ENCODE assay signal across 14 cellular contexts in genomic region chr3:11716576-11717250, GRCh38.
DNase-seq lines count a peak whose midpoint lies in the region; ATAC-seq, FAIRE-seq and TF ChIP-seq lines count a peak whose summit lies in the region.
"Had no signal": no experiment of that assay in that cellular context is flagged by ENCODE, and none has a peak within 500 bp of the region (broad histone marks: within the 10 kb centered on the region; RNA-seq: fewer than 3 reads in every experiment).

No MANE protein-coding gene starts in this region.

- TF ChIP-seq CTCF in A549 (IDR thresholded peaks at IDR 0.05) (no peak), neural crest cell (conservative IDR thresholded peaks at IDR 0.05) (no peak)

- no peak for TF ChIP-seq EP300 in A549 (IDR thresholded peaks at IDR 0.05)

- peak overlapping the region; percentile 88; the same call in 2 of the 3 replicates for H3K4me2 ChIP-seq in A549

- no peak overlapping the region for H3K27ac ChIP-seq in A549

- H3K4me1 ChIP-seq in A549 = peaks cover 25% of the 10 kb centered on the region

- no peaks in the 10 kb centered on the region for H3K9me3 ChIP-seq in A549

- CTCF ChIA-PET in A549 (lab: Yijun Ruan, JAX) = interaction anchor here (0.6 to 1.8 kb wide), 3 partner anchors 10 to 803 kb away, joined by 3 to 5 read pairs (median 4); no protein-coding TSS in a partner anchor

- peaks cover 18% of the 10 kb centered on the region for H3K4me1 Mint-ChIP-seq in neural crest cell

- no peak for TF ChIP-seq POLR2A in A549 (IDR thresholded peaks at IDR 0.05; ENCODE audit: low read length)

- no peak for DNase-seq in A549 (ENCODE audit: low read depth in 1 of 2, low spot score in 1 of 2)
- DNase-seq in NAMALWA (ENCODE audit: low spot score) = peak; percentile 13
- DNase-seq in dermis blood vessel endothelial cell = peak; percentile 8
- no peak for DNase-seq in neural crest cell (ENCODE audit: low read depth, low spot score)
- no peak for DNase-seq in putamen (ENCODE audit: low spot score)
- DNase-seq in OCI-M2 (lab: John Stamatoyannopoulos, UW; ENCODE audit: unreplicated experiment) = no peak
- DNase-seq in NCI-H146 treated with DMSO at 0.1 percent for 48 hours (lab: John Stamatoyannopoulos, UW; ENCODE audit: unreplicated experiment) = no peak
- no peak for DNase-seq in activated effector memory CD4-positive, alpha-beta T cell treated with anti-CD3 and anti-CD28 coated beads, Interleukin-2, amount 50 U/mL, for 16 hours
- DNase-seq: activated B cell treated with CpG ODN at 0.5 μM for 24 hours; DMS79 treated with DMSO at 0.1 percent for 48 hours; stimulated activated CD4-positive, alpha-beta T cell treated with anti-CD3 and anti-CD28 coated beads, Interleukin-4, amount 100 ng/mL, for 1 hour had no signal

- no peak overlapping the region for H3K27ac Mint-ChIP-seq in neural crest cell (ENCODE audit: unreplicated experiment)
- H3K27ac Mint-ChIP-seq: activated B cell treated with CpG ODN at 0.5 μM for 24 hours had no signal

- WGBS in A549 (ENCODE audit: missing lambda C conversion rate) = 77% methylated on average over 6 of the region's 6 CpGs

- no peak for TF ChIP-seq RAD21 in A549 (conservative IDR thresholded peaks at IDR 0.05 in 1 of 2, IDR thresholded peaks at IDR 0.05 in 1 of 2)

- H3K4me3 Mint-ChIP-seq in neural crest cell = peak overlapping the region; percentile 57
- H3K4me3 Mint-ChIP-seq: activated B cell treated with CpG ODN at 0.5 μM for 24 hours; central memory CD8-positive, alpha-beta T cell had no signal

- H3K36me3 Mint-ChIP-seq in neural crest cell (ENCODE audit: low read depth) = no peaks in the 10 kb centered on the region

- ATAC-seq in A549 = no peak
- ATAC-seq: left lobe of liver had no signal

- no peak overlapping the region for H3K4me3 ChIP-seq in A549

- FAIRE-seq in A549 (lab: Jason Lieb, UNC) = no peak
- FAIRE-seq: frontal cortex had no signal

- POLR2A ChIA-PET in A549 (lab: Yijun Ruan, JAX) = interaction anchor here (0.7 kb wide), 1 partner anchor 49 kb away, joined by 4 read pairs; no protein-coding TSS in a partner anchor

- no peaks in the 10 kb centered on the region for H3K9me3 Mint-ChIP-seq in neural crest cell
- H3K9me3 Mint-ChIP-seq: activated B cell treated with CpG ODN at 0.5 μM for 24 hours; central memory CD8-positive, alpha-beta T cell had no signal

- peaks cover 27% of the 10 kb centered on the region for H3K27me3 Mint-ChIP-seq in neural crest cell (ENCODE audit: low read depth)
- H3K27me3 Mint-ChIP-seq: activated B cell treated with CpG ODN at 0.5 μM for 24 hours; central memory CD8-positive, alpha-beta T cell had no signal

TF ChIP-seq in A549, 52 proteins besides CTCF, POLR2A, EP300 and RAD21:
- TF ChIP-seq RCOR1 (IDR thresholded peaks at IDR 0.05; ENCODE audit: low read depth, low read length) (no peak), HOXB13 (CRISPR knock-in tag; IDR thresholded peaks at IDR 0.05; ENCODE audit: low read depth) (no peak), BHLHE40 (IDR thresholded peaks at IDR 0.05; ENCODE audit: low read depth, low read length) (no peak), PBX3 (IDR thresholded peaks at IDR 0.05) (no peak), PHF8 (IDR thresholded peaks at IDR 0.05; ENCODE audit: borderline replicate concordance, low read depth) (no peak), FOSB (CRISPR knock-in tag; IDR thresholded peaks at IDR 0.05) (no peak), MAFK (IDR thresholded peaks at IDR 0.05; ENCODE audit: partially characterized antibody) (no peak), RFX5 (IDR thresholded peaks at IDR 0.05) (no peak), FOSL2 (IDR thresholded peaks at IDR 0.05) (no peak), FOSL2 (CRISPR knock-in tag; IDR thresholded peaks at IDR 0.05) (no peak), ZFP36 (IDR thresholded peaks at IDR 0.05; ENCODE audit: borderline replicate concordance, partially characterized antibody) (no peak), ZSCAN20 (CRISPR knock-in tag; IDR thresholded peaks at IDR 0.05) (no peak), REST (IDR thresholded peaks at IDR 0.05) (no peak), HMGXB4 (CRISPR knock-in tag; IDR thresholded peaks at IDR 0.05; ENCODE audit: borderline replicate concordance) (no peak), HES2 (IDR thresholded peaks at IDR 0.05) (no peak), BCL3 (IDR thresholded peaks at IDR 0.05) (no peak), EHMT2 (IDR thresholded peaks at IDR 0.05; ENCODE audit: low read depth) (no peak), HEYL (CRISPR knock-in tag; IDR thresholded peaks at IDR 0.05) (no peak)

Comparison
In these comparisons a context has a peak if more than half of its experiments do, and no peak if none do; other contexts are left out.
1. DNase-seq: peak in NAMALWA (single experiment) and dermis blood vessel endothelial cell (single experiment); none in A549 (0 of 2), neural crest cell (single experiment), putamen (single experiment), OCI-M2 (single experiment), NCI-H146 treated with DMSO at 0.1 percent for 48 hours (single experiment) and activated effector memory CD4-positive, alpha-beta T cell treated with anti-CD3 and anti-CD28 coated beads, Interleukin-2, amount 50 U/mL, for 16 hours (single experiment).